Comparison of ENCODE assay signal across 1 cellular context in the genomic region with DNA sequence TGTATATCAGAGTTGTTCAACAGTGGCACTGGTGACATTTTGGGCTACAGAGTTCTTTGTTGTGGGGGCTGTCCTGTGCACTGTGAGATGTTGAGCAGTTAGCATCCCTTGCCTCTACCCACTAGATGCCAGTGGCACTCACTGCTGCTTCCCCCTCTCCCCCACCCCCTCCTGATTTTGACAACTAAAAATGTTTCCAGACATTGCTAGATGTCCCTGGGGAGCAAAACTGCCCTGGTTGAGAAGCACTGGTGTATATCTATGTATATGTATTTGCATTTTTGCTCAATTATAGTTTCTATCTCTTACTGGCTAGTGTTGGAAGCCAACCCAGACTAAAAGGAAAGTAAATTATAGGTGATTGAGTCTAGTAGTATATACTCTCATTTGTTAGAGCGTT.
A peak's percentile ranks its signal among the peaks of the same experiment; 100 is the strongest.
TF ChIP-seq lines count a peak whose summit lies in the region.

No MANE protein-coding gene starts in this region.

TF ChIP-seq in GM12878, 131 proteins besides CTCF, POLR2A, EP300 and RAD21:
- TF ChIP-seq NFIC (IDR thresholded peaks at IDR 0.05; ENCODE audit: low read depth, low read length) (0 out of 2 replicates have a peak, but pooled peaks have one; percentile 14), CUX1 (IDR thresholded peaks at IDR 0.05; ENCODE audit: insufficient replicate concordance, low read depth, low read length) (peak; percentile 71), LARP7 (IDR thresholded peaks at IDR 0.05) (no peak), MYB (IDR thresholded peaks at IDR 0.05; ENCODE audit: borderline replicate concordance, low read depth, low read length) (no peak), MEF2A (IDR thresholded peaks at IDR 0.05; ENCODE audit: insufficient read depth, low read depth, low read length) (0 out of 2 replicates have a peak, but pooled peaks have one; percentile 26), MXI1 (IDR thresholded peaks at IDR 0.05; ENCODE audit: low read depth, low read length) (peak; percentile 58; the same call in 1 of the 2 replicates), ATF7 (IDR thresholded peaks at IDR 0.05; ENCODE audit: low read depth) (0 out of 2 replicates have a peak, but pooled peaks have one; percentile 19), MEF2B (IDR thresholded peaks at IDR 0.05; ENCODE audit: partially characterized antibody, poor library complexity, severe bottlenecking) (peak; percentile 95), RUNX3 (IDR thresholded peaks at IDR 0.05; ENCODE audit: low read length) (peak; percentile 16; the same call in 1 of the 2 replicates), ETV6 (conservative IDR thresholded peaks at IDR 0.05 in 1 of 2, IDR thresholded peaks at IDR 0.05 in 1 of 2; ENCODE audit: borderline replicate concordance in 1 of 2, low read depth in 1 of 2) (peak in 1 of 2 experiments; percentile 27; a peak in 1 of 4 replicates), TBL1XR1 (IDR thresholded peaks at IDR 0.05; ENCODE audit: low read depth, low read length) (peak; percentile 64; the same call in 1 of the 2 replicates), ZNF274 (IDR thresholded peaks at IDR 0.05; ENCODE audit: insufficient read depth, insufficient read length) (no peak), ZNF687 (IDR thresholded peaks at IDR 0.05) (0 out of 2 replicates have a peak, but pooled peaks have one; percentile 20), TCF12 (IDR thresholded peaks at IDR 0.05; ENCODE audit: low read depth, low read length) (peak; percentile 48; the same call in 1 of the 2 replicates), ZNF24 (IDR thresholded peaks at IDR 0.05) (peak; percentile 66; the same call in 1 of the 2 replicates), BHLHE40 (IDR thresholded peaks at IDR 0.05; ENCODE audit: borderline replicate concordance in 1 of 2, low read depth in 2 of 2, low read length in 1 of 2) (peak in 1 of 2 experiments; percentile 13; a peak in 1 of 4 replicates), POU2F2 (IDR thresholded peaks at IDR 0.05; ENCODE audit: borderline replicate concordance, low read depth, low read length) (0 out of 3 replicates have a peak, but pooled peaks have one; percentile 65), RELA (IDR thresholded peaks at IDR 0.05; ENCODE audit: borderline replicate concordance, partially characterized antibody) (peak; percentile 30), RB1 (IDR thresholded peaks at IDR 0.05; ENCODE audit: borderline replicate concordance) (peak; percentile 42; the same call in 1 of the 2 replicates)
- TF ChIP-seq, protein P1, sequence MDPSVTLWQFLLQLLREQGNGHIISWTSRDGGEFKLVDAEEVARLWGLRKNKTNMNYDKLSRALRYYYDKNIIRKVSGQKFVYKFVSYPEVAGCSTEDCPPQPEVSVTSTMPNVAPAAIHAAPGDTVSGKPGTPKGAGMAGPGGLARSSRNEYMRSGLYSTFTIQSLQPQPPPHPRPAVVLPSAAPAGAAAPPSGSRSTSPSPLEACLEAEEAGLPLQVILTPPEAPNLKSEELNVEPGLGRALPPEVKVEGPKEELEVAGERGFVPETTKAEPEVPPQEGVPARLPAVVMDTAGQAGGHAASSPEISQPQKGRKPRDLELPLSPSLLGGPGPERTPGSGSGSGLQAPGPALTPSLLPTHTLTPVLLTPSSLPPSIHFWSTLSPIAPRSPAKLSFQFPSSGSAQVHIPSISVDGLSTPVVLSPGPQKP (IDR thresholded peaks at IDR 0.05; ENCODE audit: low read depth, low read length) = no peak
- TF ChIP-seq, protein P2, sequence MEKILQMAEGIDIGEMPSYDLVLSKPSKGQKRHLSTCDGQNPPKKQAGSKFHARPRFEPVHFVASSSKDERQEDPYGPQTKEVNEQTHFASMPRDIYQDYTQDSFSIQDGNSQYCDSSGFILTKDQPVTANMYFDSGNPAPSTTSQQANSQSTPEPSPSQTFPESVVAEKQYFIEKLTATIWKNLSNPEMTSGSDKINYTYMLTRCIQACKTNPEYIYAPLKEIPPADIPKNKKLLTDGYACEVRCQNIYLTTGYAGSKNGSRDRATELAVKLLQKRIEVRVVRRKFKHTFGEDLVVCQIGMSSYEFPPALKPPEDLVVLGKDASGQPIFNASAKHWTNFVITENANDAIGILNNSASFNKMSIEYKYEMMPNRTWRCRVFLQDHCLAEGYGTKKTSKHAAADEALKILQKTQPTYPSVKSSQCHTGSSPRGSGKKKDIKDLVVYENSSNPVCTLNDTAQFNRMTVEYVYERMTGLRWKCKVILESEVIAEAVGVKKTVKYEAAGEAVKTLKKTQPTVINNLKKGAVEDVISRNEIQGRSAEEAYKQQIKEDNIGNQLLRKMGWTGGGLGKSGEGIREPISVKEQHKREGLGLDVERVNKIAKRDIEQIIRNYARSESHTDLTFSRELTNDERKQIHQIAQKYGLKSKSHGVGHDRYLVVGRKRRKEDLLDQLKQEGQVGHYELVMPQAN (conservative IDR thresholded peaks at IDR 0.05) = peak; percentile 23; the same call in 1 of the 2 replicates
TF ChIP-seq in GM12878: peak in this region for 17.
